In genomic region chr5:59665086-59665831, GRCh38 we compare ENCODE assay signal across 28 cellular contexts.
DNase-seq lines count a peak whose midpoint lies in the region; ATAC-seq, FAIRE-seq and TF ChIP-seq lines count a peak whose summit lies in the region.
"Had no signal": no experiment of that assay in that cellular context is flagged by ENCODE, and none has a peak within 500 bp of the region (broad histone marks: within the 10 kb centered on the region; RNA-seq: fewer than 3 reads in every experiment).

No MANE protein-coding gene starts in this region.

- DNase-seq in A549 (ENCODE audit: low read depth in 1 of 2, low spot score in 1 of 2) = no peak
- DNase-seq in NCI-H446 treated with DMSO at 0.1 percent for 48 hours (lab: John Stamatoyannopoulos, UW) = peak; percentile 17
- peak; percentile 12 for DNase-seq in fibroblast of mammary gland (ENCODE audit: low read depth)
- no peak for DNase-seq in omental fat pad (ENCODE audit: low spot score)
- DNase-seq in activated CD4-positive, alpha-beta T cell treated with anti-CD3 and anti-CD28 coated beads for 48 hours = no peak
- DNase-seq in T-helper 9 cell = no peak
- DNase-seq: activated CD4-positive, alpha-beta T cell treated with anti-CD3 and anti-CD28 coated beads, Interleukin-2, amount 50 U/mL, for 1 hour; activated T-cell treated with anti-CD3 and anti-CD28 coated beads, Interleukin-2, amount 50 U/mL, for 48 hours; adrenal gland; DMS79; effector CD4-positive, alpha-beta T cell; foreskin melanocyte; GF-D8; H7; left colon; mesenchymal stem cell; NCI-H1436 treated with DMSO at 0.1 percent for 48 hours; NCI-H510A; Peyer's patch; SW 1271; T1000; tibial artery had no signal

- CTCF ChIA-PET in A549 (lab: Yijun Ruan, JAX) = interaction anchor here (0.7 to 1.5 kb wide), 6 partner anchors 33 to 278 kb away, joined by 3 to 7 read pairs (median 4); no protein-coding TSS in a partner anchor

- H3K4me2 ChIP-seq in A549 = peak overlapping the region; percentile 5; the same call in 2 of the 3 replicates
- H3K4me2 ChIP-seq: BLaER1, smooth muscle cell had no signal

- TF ChIP-seq RAD21 in A549 (conservative IDR thresholded peaks at IDR 0.05 in 1 of 2, IDR thresholded peaks at IDR 0.05 in 1 of 2) = no peak

- FAIRE-seq in A549 (lab: Jason Lieb, UNC) = peak; percentile 51

- POLR2A ChIA-PET in A549 (lab: Yijun Ruan, JAX) = no interaction called here

- no peak for TF ChIP-seq EP300 in A549 (IDR thresholded peaks at IDR 0.05)

- H3K4me1 ChIP-seq in A549 = peaks cover 74% of the 10 kb centered on the region
- H3K4me1 ChIP-seq: adrenal gland, prostate gland had no signal

- no peak for TF ChIP-seq POLR2A in A549 (IDR thresholded peaks at IDR 0.05; ENCODE audit: low read length)

- ATAC-seq in A549 = no peak
- peak; percentile 43 for ATAC-seq in omental fat pad (ENCODE audit: low FRiP score)
- no peak for ATAC-seq in HG03460 (IDR thresholded peaks at IDR 0.05; ENCODE audit: unreplicated experiment)
- no peak for ATAC-seq in HG03025 (IDR thresholded peaks at IDR 0.05; ENCODE audit: low FRiP score, unreplicated experiment)

- H3K9me3 ChIP-seq in A549 = no peaks in the 10 kb centered on the region
- H3K9me3 ChIP-seq: adrenal gland, BLaER1, Peyer's patch, prostate gland, tibial artery had no signal

- peak overlapping the region; percentile 50 to 73; a peak in 5 of 6 replicates for H3K27ac ChIP-seq in A549
- H3K27ac ChIP-seq: adrenal gland, BLaER1, epithelial cell of prostate, Peyer's patch, prostate gland had no signal

- TF ChIP-seq CTCF in A549 (IDR thresholded peaks at IDR 0.05) = no peak
- TF ChIP-seq CTCF in fibroblast of mammary gland (conservative IDR thresholded peaks at IDR 0.05; ENCODE audit: control insufficient read depth, insufficient read depth, low read depth, low read length) = no peak
- no peak for TF ChIP-seq CTCF in omental fat pad (IDR thresholded peaks at IDR 0.05)

- H3K4me3 ChIP-seq in A549 (no peak overlapping the region), fibroblast of mammary gland (ENCODE audit: control insufficient read depth, low read depth, low read length) (no peak overlapping the region)
- H3K4me3 ChIP-seq: adrenal gland, BLaER1, Peyer's patch, prostate gland, smooth muscle cell, tibial artery had no signal

TF ChIP-seq in A549, 52 proteins besides CTCF, POLR2A, EP300 and RAD21:
- TF ChIP-seq GATA3 (IDR thresholded peaks at IDR 0.05; ENCODE audit: borderline replicate concordance) (no peak), TP53 (CRISPR knock-in tag; IDR thresholded peaks at IDR 0.05) (no peak), RCOR1 (IDR thresholded peaks at IDR 0.05; ENCODE audit: low read depth, low read length) (no peak), FOSL2 (IDR thresholded peaks at IDR 0.05) (no peak), FOSL2 (CRISPR knock-in tag; IDR thresholded peaks at IDR 0.05) (no peak), FOSB (CRISPR knock-in tag; IDR thresholded peaks at IDR 0.05) (no peak)

Comparison
In these comparisons a context has a peak if more than half of its experiments do, and no peak if none do; other contexts are left out.
1. DNase-seq: peak in NCI-H446 treated with DMSO at 0.1 percent for 48 hours (single experiment) and fibroblast of mammary gland (single experiment); none in A549 (0 of 2), omental fat pad (single experiment), activated CD4-positive, alpha-beta T cell treated with anti-CD3 and anti-CD28 coated beads for 48 hours (single experiment) and T-helper 9 cell (single experiment).